1 cellular context compared by ENCODE assay signal in genomic region chr1:36155560-36156328, GRCh38.
TF ChIP-seq lines count a peak whose summit lies in the region.

Gene MAP7D1 (plus strand): TSS chr1:36156160. CDS start chr1:36156418, 258 bp downstream.

TF ChIP-seq in HEK293, 187 proteins besides CTCF, POLR2A, EP300 and RAD21 (continued from another document):
- TF ChIP-seq ZBTB17 (tag by site-specific recombination; IDR thresholded peaks at IDR 0.05) (peak; percentile 62; the same call in 1 of the 2 replicates), PRDM4 (tag by site-specific recombination; IDR thresholded peaks at IDR 0.05) (0 out of 2 replicates have a peak, but pooled peaks have one; percentile 36), HOXC10 (CRISPR knock-in tag; IDR thresholded peaks at IDR 0.05) (no peak), PRDM1 (tag by site-specific recombination; IDR thresholded peaks at IDR 0.05) (peak; percentile 30; the same call in 1 of the 2 replicates), ZNF2 (tag by site-specific recombination; IDR thresholded peaks at IDR 0.05) (0 out of 2 replicates have a peak, but pooled peaks have one; percentile 17), ZNF555 (tag by site-specific recombination; conservative IDR thresholded peaks at IDR 0.05) (no peak), ZNF660 (tag by site-specific recombination; IDR thresholded peaks at IDR 0.05) (peak; percentile 64; the same call in 1 of the 2 replicates), ZNF214 (tag by site-specific recombination; IDR thresholded peaks at IDR 0.05; ENCODE audit: borderline replicate concordance) (no peak), BCL11A (tag by site-specific recombination; IDR thresholded peaks at IDR 0.05; ENCODE audit: low read depth) (no peak), ZNF366 (tag by site-specific recombination; conservative IDR thresholded peaks at IDR 0.05) (peak; percentile 55), PRDM10 (tag by site-specific recombination; IDR thresholded peaks at IDR 0.05) (peak; percentile 99), ZNF488 (tag by site-specific recombination; IDR thresholded peaks at IDR 0.05) (no peak), PBX3 (CRISPR knock-in tag; IDR thresholded peaks at IDR 0.05) (0 out of 2 replicates have a peak, but pooled peaks have one; percentile 16), KLF8 (tag by site-specific recombination; IDR thresholded peaks at IDR 0.05) (peak; percentile 37; the same call in 1 of the 2 replicates), WT1 (tag by site-specific recombination; IDR thresholded peaks at IDR 0.05) (peak; percentile 62; the same call in 1 of the 2 replicates), ZXDB (tag by site-specific recombination; IDR thresholded peaks at IDR 0.05) (no peak), ZBTB26 (tag by site-specific recombination; optimal IDR thresholded peaks at IDR 0.05) (peak; percentile 58), ZNF629 (tag by site-specific recombination; IDR thresholded peaks at IDR 0.05) (peak; percentile 33), REST (tag by site-specific recombination; IDR thresholded peaks at IDR 0.05) (no peak), ZBTB10 (tag by site-specific recombination; IDR thresholded peaks at IDR 0.05) (peak; percentile 96), ZNF416 (tag by site-specific recombination; IDR thresholded peaks at IDR 0.05) (no peak), ZNF423 (tag by site-specific recombination; IDR thresholded peaks at IDR 0.05) (no peak), ZBTB20 (tag by site-specific recombination; IDR thresholded peaks at IDR 0.05) (peak; percentile 90), ZNF677 (tag by site-specific recombination; IDR thresholded peaks at IDR 0.05) (peak; percentile 50; the same call in 1 of the 2 replicates), GLIS1 (tag by site-specific recombination; IDR thresholded peaks at IDR 0.05) (peak; percentile 65), GFI1B (tag by site-specific recombination; IDR thresholded peaks at IDR 0.05) (no peak)
TF ChIP-seq in HEK293: peak in this region for 34.
